15 cellular contexts compared by ENCODE assay signal in the genomic region with DNA sequence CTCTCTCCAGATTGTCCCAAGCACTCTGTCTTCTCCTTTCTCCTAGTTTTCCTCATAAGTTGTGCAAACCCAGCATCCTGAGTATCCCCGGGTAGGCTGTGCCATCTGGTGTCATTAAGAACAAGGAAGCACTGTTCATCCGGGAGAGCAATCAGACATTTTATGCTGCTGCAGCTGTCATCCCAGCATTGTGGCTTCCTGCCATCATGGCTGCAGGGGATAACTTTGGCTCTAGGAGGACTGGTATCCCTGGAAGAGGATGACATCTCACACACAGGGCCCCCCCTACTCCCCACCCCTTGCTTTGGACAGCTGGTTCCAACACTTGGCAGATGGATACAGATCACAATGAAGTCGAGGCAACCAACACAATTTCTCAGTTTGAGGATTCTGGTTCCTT.
DNase-seq lines count a peak whose midpoint lies in the region; TF ChIP-seq lines count a peak whose summit lies in the region.
"Had no signal": no experiment of that assay in that cellular context is flagged by ENCODE, and none has a peak within 500 bp of the region (broad histone marks: within the 10 kb centered on the region; RNA-seq: fewer than 3 reads in every experiment).

No MANE protein-coding gene starts in this region.

- H3K4me3 ChIP-seq in LNCaP clone FGC (ENCODE audit: low read depth, low read length) (no peak overlapping the region), foreskin fibroblast (ENCODE audit: low read depth in 1 of 2, low read length in 2 of 2) (no peak overlapping the region)
- H3K4me3 ChIP-seq: BLaER1, gastrocnemius medialis had no signal

- TF ChIP-seq CTCF in LNCaP clone FGC (IDR thresholded peaks at IDR 0.05; ENCODE audit: control insufficient read depth, extremely low read depth, insufficient read depth) (0 out of 2 replicates have a peak, but pooled peaks have one; percentile 10), foreskin fibroblast (IDR thresholded peaks at IDR 0.05; ENCODE audit: low read depth, low read length) (no peak)

- DNase-seq in COLO829 (ENCODE audit: low spot score) (peak; percentile 33), LNCaP clone FGC (ENCODE audit: low read depth) (no peak), SHP77 treated with DMSO at 0.1 percent for 48 hours (lab: John Stamatoyannopoulos, UW) (peak; percentile 2), inferior parietal cortex (ENCODE audit: extremely low spot score) (peak; percentile 54), activated gamma-delta T cell (lab: John Stamatoyannopoulos, UW) (no peak), HCEC 1CT (no peak), NCI-H510A (lab: John Stamatoyannopoulos, UW) (no peak), foreskin fibroblast (no peak)
- DNase-seq: activated CD8-positive, alpha-beta T cell treated with anti-CD3 and anti-CD28 coated beads for 36 hours; effector memory CD4-positive, alpha-beta T cell; EL; gastrocnemius medialis; NCI-H510A treated with DMSO at 0.1 percent for 48 hours; stimulated activated CD4-positive, alpha-beta T cell treated with anti-CD3 and anti-CD28 coated beads, Interleukin-2, amount 100 ng/mL, for 24 hours had no signal

Comparison
In these comparisons a context has a peak if more than half of its experiments do, and no peak if none do; other contexts are left out.
1. DNase-seq: peak in COLO829 (single experiment), SHP77 treated with DMSO at 0.1 percent for 48 hours (single experiment) and inferior parietal cortex (single experiment); none in LNCaP clone FGC (single experiment), activated gamma-delta T cell (single experiment), HCEC 1CT (single experiment), NCI-H510A (single experiment) and foreskin fibroblast (0 of 2).